ENCODE assay signal across 18 cellular contexts in genomic region chr5:146050061-146050460, GRCh38. TPM values are rescaled to one million over a fixed set of nuclear protein-coding genes. Genes with fewer than 3 reads are reported as not detected.
DNase-seq lines count a peak whose midpoint lies in the region; ATAC-seq and TF ChIP-seq lines count a peak whose summit lies in the region.
"Had no signal": no experiment of that assay in that cellular context is flagged by ENCODE, and none has a peak within 500 bp of the region (broad histone marks: within the 10 kb centered on the region; RNA-seq: fewer than 3 reads in every experiment).

No MANE protein-coding gene starts in this region.

- no peaks in the 10 kb centered on the region for H3K9me3 ChIP-seq in neural progenitor cell (ENCODE audit: low read depth)
- H3K9me3 ChIP-seq: BLaER1 treated with 17β-estradiol and CSF1 and Interleukin-3, amounts not matched to agents 10 nM and 100 nM; SJSA1 had no signal

- H3K4me3 Mint-ChIP-seq in stimulated activated naive CD8-positive, alpha-beta T cell treated with anti-CD3 and anti-CD28 coated beads, Interleukin-15, Interleukin-2, amounts not matched to agents 100 ng/mL and 50 ng/mL, for 24 hours = no peak overlapping the region
- H3K4me3 Mint-ChIP-seq in dendritic cell treated with granulocyte-macrophage colony-stimulating factor and Interleukin-4, amounts not matched to agents 40 ng/mL and 50 ng/mL, for 4 days = no peak overlapping the region
- H3K4me3 Mint-ChIP-seq in neural progenitor cell = no peak overlapping the region
- H3K4me3 Mint-ChIP-seq: CD4-positive, alpha-beta T cell had no signal

- H3K27me3 ChIP-seq in neural progenitor cell = no peaks in the 10 kb centered on the region
- H3K27me3 ChIP-seq: BLaER1 treated with 17β-estradiol and CSF1 and Interleukin-3, amounts not matched to agents 10 nM and 100 nM; SJSA1 had no signal

- H3K36me3 ChIP-seq in neural progenitor cell = no peaks in the 10 kb centered on the region
- H3K36me3 ChIP-seq: BLaER1 treated with 17β-estradiol and CSF1 and Interleukin-3, amounts not matched to agents 10 nM and 100 nM had no signal

- intact Hi-C loops in dendritic cell treated with granulocyte-macrophage colony-stimulating factor and Interleukin-4, amounts not matched to agents 40 ng/mL and 50 ng/mL, for 4 days (cut with micrococcal nuclease) = no loop called here

- peaks cover 15% of the 10 kb centered on the region for H3K27me3 Mint-ChIP-seq in stimulated activated naive CD8-positive, alpha-beta T cell treated with anti-CD3 and anti-CD28 coated beads, Interleukin-15, Interleukin-2, amounts not matched to agents 100 ng/mL and 50 ng/mL, for 24 hours
- H3K27me3 Mint-ChIP-seq in dendritic cell treated with granulocyte-macrophage colony-stimulating factor and Interleukin-4, amounts not matched to agents 40 ng/mL and 50 ng/mL, for 4 days = no peaks in the 10 kb centered on the region
- H3K27me3 Mint-ChIP-seq in neural progenitor cell (ENCODE audit: insufficient read depth, low read depth) = peaks cover 2% of the 10 kb centered on the region
- H3K27me3 Mint-ChIP-seq: CD4-positive, alpha-beta T cell had no signal

- H3F3A ChIP-seq in neural progenitor cell (ENCODE audit: low read depth) = no peaks in the 10 kb centered on the region

- H3K36me3 Mint-ChIP-seq in stimulated activated naive CD8-positive, alpha-beta T cell treated with anti-CD3 and anti-CD28 coated beads, Interleukin-15, Interleukin-2, amounts not matched to agents 100 ng/mL and 50 ng/mL, for 24 hours (ENCODE audit: low read depth) = no peaks in the 10 kb centered on the region
- no peaks in the 10 kb centered on the region for H3K36me3 Mint-ChIP-seq in dendritic cell treated with granulocyte-macrophage colony-stimulating factor and Interleukin-4, amounts not matched to agents 40 ng/mL and 50 ng/mL, for 4 days (ENCODE audit: low read depth)
- H3K36me3 Mint-ChIP-seq in neural progenitor cell = no peaks in the 10 kb centered on the region

- no peaks in the 10 kb centered on the region for H4K20me1 ChIP-seq in neural progenitor cell (ENCODE audit: low read depth)
- H4K20me1 ChIP-seq: BLaER1 treated with 17β-estradiol and CSF1 and Interleukin-3, amounts not matched to agents 10 nM and 100 nM had no signal

- H3K4me2 ChIP-seq in neural progenitor cell = no peak overlapping the region

- TF ChIP-seq CTCF in neural progenitor cell (IDR thresholded peaks at IDR 0.05) = no peak

- ATAC-seq in stimulated activated naive CD8-positive, alpha-beta T cell treated with anti-CD3 and anti-CD28 coated beads, Interleukin-15, Interleukin-2, amounts not matched to agents 100 U/mL and 50 U/mL, for 24 hours = no peak
- ATAC-seq in GM21390 (IDR thresholded peaks at IDR 0.05; ENCODE audit: unreplicated experiment) = no peak

- H3K79me2 ChIP-seq in neural progenitor cell (ENCODE audit: low read depth) = no peaks in the 10 kb centered on the region

- H3K4me1 Mint-ChIP-seq in stimulated activated naive CD8-positive, alpha-beta T cell treated with anti-CD3 and anti-CD28 coated beads, Interleukin-15, Interleukin-2, amounts not matched to agents 100 ng/mL and 50 ng/mL, for 24 hours (ENCODE audit: low read depth) = no peaks in the 10 kb centered on the region
- H3K4me1 Mint-ChIP-seq in dendritic cell treated with granulocyte-macrophage colony-stimulating factor and Interleukin-4, amounts not matched to agents 40 ng/mL and 50 ng/mL, for 4 days (ENCODE audit: low read depth) = no peaks in the 10 kb centered on the region
- H3K4me1 Mint-ChIP-seq in neural progenitor cell = peaks cover 4% of the 10 kb centered on the region

- no peak overlapping the region for H3K9ac ChIP-seq in neural progenitor cell

- no peaks in the 10 kb centered on the region for H3K9me3 Mint-ChIP-seq in stimulated activated naive CD8-positive, alpha-beta T cell treated with anti-CD3 and anti-CD28 coated beads, Interleukin-15, Interleukin-2, amounts not matched to agents 100 ng/mL and 50 ng/mL, for 24 hours
- H3K9me3 Mint-ChIP-seq in dendritic cell treated with granulocyte-macrophage colony-stimulating factor and Interleukin-4, amounts not matched to agents 40 ng/mL and 50 ng/mL, for 4 days = no peaks in the 10 kb centered on the region
- H3K9me3 Mint-ChIP-seq in neural progenitor cell = no peaks in the 10 kb centered on the region
- H3K9me3 Mint-ChIP-seq: CD4-positive, alpha-beta T cell had no signal

- no peak overlapping the region for H3K4me3 ChIP-seq in neural progenitor cell
- H3K4me3 ChIP-seq: BLaER1 treated with 17β-estradiol and CSF1 and Interleukin-3, amounts not matched to agents 10 nM and 100 nM; SJSA1 had no signal

- DNase-seq in stimulated activated naive CD8-positive, alpha-beta T cell treated with anti-CD3 and anti-CD28 coated beads, Interleukin-15, Interleukin-2, amounts not matched to agents 100 U/mL and 50 U/mL, for 24 hours = no peak
- DNase-seq in neural progenitor cell (ENCODE audit: low spot score) (no peak), NCI-H2107 (lab: John Stamatoyannopoulos, UW) (no peak)
- DNase-seq in stimulated activated CD4-positive, alpha-beta T cell treated with anti-CD3 and anti-CD28 coated beads, Interleukin-4, amount 100 ng/mL, for 4 hours = no peak
- no peak for DNase-seq in stimulated activated CD4-positive, alpha-beta T cell treated with anti-CD3 and anti-CD28 coated beads, Interleukin-12 subunit alpha, Interleukin-12 subunit beta, amount 100 ng/mL, for 4 hours
- DNase-seq: 8988T; CD4-positive, alpha-beta T cell; NCI-H187; NCI-H774; Right ventricle myocardium superior had no signal

- H2AFZ ChIP-seq in neural progenitor cell (replicated peaks) = peak overlapping the region; percentile 86

- H3K27ac Mint-ChIP-seq in stimulated activated naive CD8-positive, alpha-beta T cell treated with anti-CD3 and anti-CD28 coated beads, Interleukin-15, Interleukin-2, amounts not matched to agents 100 ng/mL and 50 ng/mL, for 24 hours = peak overlapping the region; percentile 4
- H3K27ac Mint-ChIP-seq in dendritic cell treated with granulocyte-macrophage colony-stimulating factor and Interleukin-4, amounts not matched to agents 40 ng/mL and 50 ng/mL, for 4 days = peak overlapping the region; percentile 0
- H3K27ac Mint-ChIP-seq in neural progenitor cell = no peak overlapping the region
- H3K27ac Mint-ChIP-seq: CD4-positive, alpha-beta T cell had no signal

- no peak overlapping the region for H3K27ac ChIP-seq in neural progenitor cell
- H3K27ac ChIP-seq: SJSA1 had no signal

- H3K4me1 ChIP-seq in neural progenitor cell = no peaks in the 10 kb centered on the region

RNA-seq across cellular contexts. Expression of gene PLAC8L1, which starts 55.3 kb away (rescaled TPM):
- total RNA-seq in neural progenitor cell (ENCODE audit: low replicate concordance) = 0.51 TPM in 1 of 2 replicates, not detected in the other
- total RNA-seq: H4, HepG2, HT-29, Right ventricle myocardium superior, SJSA1 had no signal
